In genomic region chr5:156826150-156826549, GRCh38 we compare ENCODE assay signal across 12 cellular contexts.
DNase-seq lines count a peak whose midpoint lies in the region; ATAC-seq and TF ChIP-seq lines count a peak whose summit lies in the region.
"Had no signal": no experiment of that assay in that cellular context is flagged by ENCODE, and none has a peak within 500 bp of the region (broad histone marks: within the 10 kb centered on the region; RNA-seq: fewer than 3 reads in every experiment).

No MANE protein-coding gene starts in this region.

- ATAC-seq in GM18508 (IDR thresholded peaks at IDR 0.05; ENCODE audit: insufficient read depth, unreplicated experiment), result peak; percentile 80
- ATAC-seq in GM21528 (IDR thresholded peaks at IDR 0.05; ENCODE audit: low FRiP score, unreplicated experiment), result peak; percentile 90
- peak; percentile 68 for ATAC-seq in HG03103 (IDR thresholded peaks at IDR 0.05; ENCODE audit: low read depth, unreplicated experiment)

- DNase-seq in activated CD4-positive, alpha-beta T cell treated with anti-CD3 and anti-CD28 coated beads for 48 hours, result no peak
- DNase-seq in epidermal melanocyte (ENCODE audit: insufficient read length, low spot score) (no peak), HuH-7.5 (ENCODE audit: low spot score) (no peak), midbrain (lab: John Stamatoyannopoulos, UW) (no peak)
- DNase-seq: activated T-cell treated with anti-CD3 and anti-CD28 coated beads, Interleukin-2, amount 50 U/mL, for 24 hours; AML-193; NCI-H1105; OCI-M1 had no signal

- no peaks in the 10 kb centered on the region for H3K9me3 ChIP-seq in OCI-LY3 (ENCODE audit: insufficient read depth, low read length)

- H4K20me1 ChIP-seq in OCI-LY3 (ENCODE audit: insufficient read depth, low read length), result no peaks in the 10 kb centered on the region

- H2AFZ ChIP-seq in OCI-LY3 (ENCODE audit: low read depth, low read length), result no peak overlapping the region; the same call in 1 of the 2 replicates

- peaks cover 7% of the 10 kb centered on the region for H3K4me1 ChIP-seq in OCI-LY3 (ENCODE audit: low read length)

- H3K27ac ChIP-seq in OCI-LY3 (ENCODE audit: low read length), result no peak overlapping the region

- H3K36me3 ChIP-seq in OCI-LY3 (replicated peaks; ENCODE audit: low read depth, low read length), result no peaks in the 10 kb centered on the region

- no peak for TF ChIP-seq CTCF in OCI-LY3 (IDR thresholded peaks at IDR 0.05; ENCODE audit: low read depth, low read length)

- peak overlapping the region; percentile 30 for H3K4me2 ChIP-seq in OCI-LY3 (ENCODE audit: low read length)

- H3K4me3 ChIP-seq in OCI-LY3 (ENCODE audit: low read length), result peak overlapping the region; percentile 23; the same call in 1 of the 2 replicates

- H3K79me2 ChIP-seq in OCI-LY3 (ENCODE audit: low read length), result no peaks in the 10 kb centered on the region

- no peaks in the 10 kb centered on the region for H3K27me3 ChIP-seq in OCI-LY3 (ENCODE audit: low read depth, low read length)

- no peak overlapping the region for H3K9ac ChIP-seq in OCI-LY3 (ENCODE audit: low read length)
